In the genomic region with DNA sequence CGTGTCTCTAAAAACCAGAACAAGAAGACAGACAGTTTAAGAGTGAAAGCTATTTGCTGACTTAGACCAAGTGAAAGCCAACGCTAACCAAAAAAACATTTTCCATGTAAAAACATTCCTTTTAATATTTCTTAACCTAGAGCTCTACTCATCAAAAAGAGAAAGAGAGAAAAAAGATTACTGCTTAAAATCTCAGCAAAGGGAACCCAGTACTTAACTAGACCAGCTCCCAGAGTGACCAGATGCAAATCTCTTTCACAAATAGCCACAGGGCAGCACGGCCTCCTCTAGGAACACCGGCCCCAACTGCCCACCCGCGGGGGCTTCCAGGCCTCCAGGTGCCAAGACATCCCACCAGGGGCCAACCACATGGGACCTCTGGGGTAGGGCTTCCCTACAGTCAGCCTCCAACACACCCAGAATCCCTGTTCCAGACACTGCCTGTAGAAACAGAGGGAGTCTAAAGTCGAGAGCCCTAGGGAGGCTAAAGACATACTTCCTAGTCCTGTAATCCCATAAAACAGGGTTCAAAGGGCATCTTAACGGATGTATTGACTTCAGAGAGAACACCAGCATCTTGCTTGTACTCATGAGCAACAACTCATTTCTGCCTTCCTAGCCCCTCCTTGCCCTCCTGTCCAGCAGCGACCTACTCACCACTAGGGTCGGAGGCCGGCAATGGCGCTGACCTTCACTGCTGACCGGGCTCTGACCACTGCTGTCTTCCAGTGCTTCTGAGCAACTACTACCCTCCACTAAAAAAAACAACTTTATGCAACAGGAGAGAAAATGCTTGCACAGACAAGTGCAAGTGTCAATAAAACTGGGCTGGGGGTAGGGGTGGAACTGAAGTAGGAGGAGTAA, we compare ENCODE assay signal across 16 cellular contexts. TPM values are rescaled to one million over a fixed set of nuclear protein-coding genes. Genes with fewer than 3 reads are reported as not detected.
DNase-seq lines count a peak whose midpoint lies in the region; ATAC-seq and TF ChIP-seq lines count a peak whose summit lies in the region.
"Had no signal": no experiment of that assay in that cellular context is flagged by ENCODE, and none has a peak within 500 bp of the region (broad histone marks: within the 10 kb centered on the region; RNA-seq: fewer than 3 reads in every experiment).

No MANE protein-coding gene starts in this region.

- peak overlapping the region; percentile 58 for H3K4me2 ChIP-seq in BLaER1

- H3K36me3 Mint-ChIP-seq in progenitor cell of endocrine pancreas (ENCODE audit: insufficient read depth), result no peaks in the 10 kb centered on the region
- H3K36me3 Mint-ChIP-seq: immature natural killer cell had no signal

- no peak overlapping the region for H3K4me3 ChIP-seq in BLaER1
- peak overlapping the region; percentile 64 for H3K4me3 ChIP-seq in adipocyte (ENCODE audit: low read length)

- H3K27me3 ChIP-seq in BLaER1, result no peaks in the 10 kb centered on the region
- no peaks in the 10 kb centered on the region for H3K27me3 ChIP-seq in adipocyte (replicated peaks; ENCODE audit: control insufficient read depth, insufficient read depth, low read length)

- H3K27ac Mint-ChIP-seq in progenitor cell of endocrine pancreas, result peak overlapping the region; percentile 2
- H3K27ac Mint-ChIP-seq: activated CD4-positive, alpha-beta memory T cell treated with anti-CD3 and anti-CD28 coated beads, Interleukin-2, amount 10 ng/mL, durations not matched to agents 7 days and 5 days; T-helper 2 cell treated with Interferon-gamma antibody and Interleukin-4, amounts not matched to agents 5 μg/mL and 100 μg/mL, for 36 hours had no signal

- intact Hi-C loops in left ventricle myocardium superior (cut with micrococcal nuclease), result no loop called here

- H3K36me3 ChIP-seq in BLaER1 (peaks cover 27% of the 10 kb centered on the region), adipocyte (ENCODE audit: control insufficient read depth, insufficient read depth, low read length, severe bottlenecking) (no peaks in the 10 kb centered on the region)

- H3K9me3 ChIP-seq in BLaER1 (peaks cover 4% of the 10 kb centered on the region), adipocyte (ENCODE audit: control insufficient read depth, low read length) (no peaks in the 10 kb centered on the region)

- H3K9ac ChIP-seq in BLaER1 (no peak overlapping the region), adipocyte (ENCODE audit: low read length) (peak overlapping the region; percentile 71)

- 0 out of 2 replicates have a peak overlapping the region, but pooled peaks have one; percentile 20 for H3K27ac ChIP-seq in BLaER1

- TF ChIP-seq CTCF in progenitor cell of endocrine pancreas (IDR thresholded peaks at IDR 0.05; ENCODE audit: unreplicated experiment), result no peak

- ATAC-seq in left ventricle myocardium superior (peak; percentile 19), HG03520 (IDR thresholded peaks at IDR 0.05; ENCODE audit: unreplicated experiment) (no peak), GM21619 (IDR thresholded peaks at IDR 0.05; ENCODE audit: unreplicated experiment) (no peak)

- peaks cover 28% of the 10 kb centered on the region for H3K4me1 Mint-ChIP-seq in progenitor cell of endocrine pancreas (ENCODE audit: low read depth)
- H3K4me1 Mint-ChIP-seq: activated CD4-positive, alpha-beta memory T cell treated with anti-CD3 and anti-CD28 coated beads, Interleukin-2, amount 10 ng/mL, durations not matched to agents 7 days and 5 days had no signal

- no peaks in the 10 kb centered on the region for H3K27me3 Mint-ChIP-seq in progenitor cell of endocrine pancreas
- H3K27me3 Mint-ChIP-seq: activated CD4-positive, alpha-beta memory T cell treated with anti-CD3 and anti-CD28 coated beads, Interleukin-2, amount 10 ng/mL, durations not matched to agents 7 days and 5 days had no signal

- peaks cover 86% of the 10 kb centered on the region for H4K20me1 ChIP-seq in BLaER1

- H3K9me3 Mint-ChIP-seq in progenitor cell of endocrine pancreas (ENCODE audit: low read depth), result no peaks in the 10 kb centered on the region
- H3K9me3 Mint-ChIP-seq: activated CD4-positive, alpha-beta memory T cell treated with anti-CD3 and anti-CD28 coated beads, Interleukin-2, amount 10 ng/mL, durations not matched to agents 7 days and 5 days; immature natural killer cell; T-helper 2 cell treated with Interferon-gamma antibody and Interleukin-4, amounts not matched to agents 5 μg/mL and 100 μg/mL, for 36 hours had no signal

- no peak for DNase-seq in adipocyte (ENCODE audit: low read depth)
- no peak for DNase-seq in left ventricle myocardium superior
- DNase-seq in progenitor cell of endocrine pancreas (ENCODE audit: low spot score, unreplicated experiment), result no peak
- no peak for DNase-seq in OCI-M2 (lab: John Stamatoyannopoulos, UW; ENCODE audit: unreplicated experiment)
- DNase-seq in NCI-H2196 treated with DMSO at 0.1 percent for 48 hours (lab: John Stamatoyannopoulos, UW; ENCODE audit: unreplicated experiment), result no peak
- DNase-seq: activated CD4-positive, alpha-beta memory T cell treated with anti-CD3 and anti-CD28 coated beads, Interleukin-2, amount 10 ng/mL, durations not matched to agents 7 days and 5 days; activated effector memory CD4-positive, alpha-beta T cell treated with Interleukin-2 at 50 U/mL for 16 hours; DMS79; H7; immature natural killer cell; NCI-H1048; NCI-H446 had no signal

- H3K4me3 Mint-ChIP-seq in progenitor cell of endocrine pancreas (ENCODE audit: low read depth), result no peak overlapping the region
- H3K4me3 Mint-ChIP-seq: activated CD4-positive, alpha-beta memory T cell treated with anti-CD3 and anti-CD28 coated beads, Interleukin-2, amount 10 ng/mL, durations not matched to agents 7 days and 5 days; immature natural killer cell; T-helper 2 cell treated with Interferon-gamma antibody and Interleukin-4, amounts not matched to agents 5 μg/mL and 100 μg/mL, for 36 hours had no signal

- peaks cover 59% of the 10 kb centered on the region for H3K4me1 ChIP-seq in BLaER1
- peaks cover 50% of the 10 kb centered on the region for H3K4me1 ChIP-seq in adipocyte (ENCODE audit: control insufficient read depth, insufficient read depth, low read length)

RNA-seq across cellular contexts. Expression of gene ZCCHC14, which starts 21.3 kb away (rescaled TPM):
- total RNA-seq in left ventricle myocardium superior, result 16.7 TPM
- total RNA-seq in progenitor cell of endocrine pancreas, result 40.5 and 42.4 TPM in 2 replicates
